In genomic region chr17:9576521-9577401, GRCh38 we compare ENCODE assay signal across 7 cellular contexts. TPM values are rescaled to one million over a fixed set of nuclear protein-coding genes. Genes with fewer than 3 reads are reported as not detected.
DNase-seq lines count a peak whose midpoint lies in the region; FAIRE-seq and TF ChIP-seq lines count a peak whose summit lies in the region.

TSS of gene CFAP52 (plus strand) at chr17:9576642. CDS start at chr17:9576696, 54 bp downstream.

- no peaks in the 10 kb centered on the region for H3K79me1 ChIP-seq in neuronal stem cell (ENCODE audit: low read depth, low read length)

- H2AFZ ChIP-seq in neuronal stem cell (ENCODE audit: low read length): peak within 1 kb of the TSS; percentile 87

- FAIRE-seq in frontal cortex (lab: Jason Lieb, UNC): no peak

- no peak within 1 kb of the TSS for H2AK5ac ChIP-seq in neuronal stem cell (ENCODE audit: low read depth, low read length)

- H3K14ac ChIP-seq in neuronal stem cell (ENCODE audit: low read length): peak within 1 kb of the TSS; percentile 10

- H2BK15ac ChIP-seq in neuronal stem cell (ENCODE audit: low read length): peak within 1 kb of the TSS; percentile 16

- peak within 1 kb of the TSS; percentile 79 for H3K4me2 ChIP-seq in neuronal stem cell (ENCODE audit: insufficient read depth, low read length, poor library complexity, severe bottlenecking)

- no peaks in the 10 kb centered on the region for H3K4me1 ChIP-seq in HUES64 (ENCODE audit: insufficient read depth, low read length)
- 0 out of 2 replicates have a peak, but pooled peaks cover 3% of the 10 kb centered on the region for H3K4me1 ChIP-seq in SJSA1 (replicated peaks)
- peaks cover 5% of the 10 kb centered on the region in 2 donors for H3K4me1 ChIP-seq in neuronal stem cell (ENCODE audit: control insufficient read depth in 2 of 2, insufficient read depth in 1 of 2, low read depth in 1 of 2, low read length in 2 of 2)
- H3K4me1 ChIP-seq in stomach smooth muscle (ENCODE audit: control insufficient read depth, insufficient read depth, low read length): peaks cover 16% of the 10 kb centered on the region

- H3K27ac ChIP-seq in HUES64 (ENCODE audit: low read depth, low read length) (no peak within 1 kb of the TSS), SJSA1 (no peak within 1 kb of the TSS), neuronal stem cell (replicated peaks; ENCODE audit: low read length) (no peak within 1 kb of the TSS), stomach smooth muscle (ENCODE audit: low read length) (peak within 1 kb of the TSS; percentile 19)

- peak within 1 kb of the TSS; percentile 68 for H3K9ac ChIP-seq in HUES64 (ENCODE audit: low read depth, low read length)
- H3K9ac ChIP-seq in neuronal stem cell (ENCODE audit: low read depth, low read length, poor library complexity): peak within 1 kb of the TSS; percentile 84
- peak within 1 kb of the TSS; percentile 87 to 91 for H3K9ac ChIP-seq in stomach smooth muscle (ENCODE audit: low read length in 2 of 2)

- peak; percentile 57 to 68 for DNase-seq in SJSA1 (ENCODE audit: low read depth in 1 of 2, low spot score in 2 of 2)
- DNase-seq in activated naive CD4-positive, alpha-beta T cell treated with Interleukin-2 at 50 U/mL for 16 hours: peak; percentile 81
- DNase-seq in frontal cortex (ENCODE audit: low spot score in 2 of 2): peak; percentile 60 to 74
- DNase-seq in neuronal stem cell (ENCODE audit: low spot score): peak; percentile 75

- no peaks in the 10 kb centered on the region for H3K27me3 ChIP-seq in HUES64 (ENCODE audit: insufficient read depth, low read length)
- no peaks in the 10 kb centered on the region for H3K27me3 ChIP-seq in SJSA1 (replicated peaks)
- peaks cover 0 to 6% (median 0%) of the 10 kb centered on the region in 3 experiments for H3K27me3 ChIP-seq in neuronal stem cell (ENCODE audit: control insufficient read depth in 3 of 3, insufficient read depth in 3 of 3, low read depth in 1 of 3, low read length in 3 of 3)
- H3K27me3 ChIP-seq in stomach smooth muscle (ENCODE audit: control insufficient read depth in 1 of 2, insufficient read depth in 2 of 2, low read length in 2 of 2): no peaks in the 10 kb centered on the region

- H2BK5ac ChIP-seq in neuronal stem cell (ENCODE audit: low read length): no peak within 1 kb of the TSS

- H2BK120ac ChIP-seq in neuronal stem cell (ENCODE audit: low read depth, low read length): no peak within 1 kb of the TSS

- no peaks in the 10 kb centered on the region for H3K36me3 ChIP-seq in HUES64 (ENCODE audit: insufficient read depth, low read length)
- H3K36me3 ChIP-seq in SJSA1: no peaks in the 10 kb centered on the region
- H3K36me3 ChIP-seq in neuronal stem cell (replicated peaks in 1 of 2; ENCODE audit: control insufficient read depth in 2 of 2, insufficient read depth in 2 of 2, low read length in 2 of 2): no peaks in the 10 kb centered on the region
- H3K36me3 ChIP-seq in stomach smooth muscle (ENCODE audit: control insufficient read depth in 2 of 2, insufficient read depth in 2 of 2, low read length in 2 of 2): no peaks in the 10 kb centered on the region

- no peak within 1 kb of the TSS for H3K4ac ChIP-seq in neuronal stem cell (ENCODE audit: low read length)

- H3K18ac ChIP-seq in neuronal stem cell (ENCODE audit: low read length): peak within 1 kb of the TSS; percentile 24

- H3K4me3 ChIP-seq in GM12875 (ENCODE audit: low read depth, low read length) (peak within 1 kb of the TSS; percentile 88), HUES64 (ENCODE audit: low read length) (peak within 1 kb of the TSS; percentile 97), SJSA1 (peak within 1 kb of the TSS; percentile 70), neuronal stem cell (ENCODE audit: low read length in 2 of 2) (peak within 1 kb of the TSS; percentile 71 to 95), stomach smooth muscle (ENCODE audit: low read length in 2 of 2) (peak within 1 kb of the TSS; percentile 88 to 94)

- WGBS in HUES64: 2% methylated on average over 40 of the region's 40 CpGs
- no CpG with 5 or more reads among the region's 40 CpGs for WGBS in neuronal stem cell (ENCODE audit: extremely low coverage in 2 of 2, insufficient read length in 2 of 2, insufficient replicate concordance in 1 of 2), 2 donors

- H4K8ac ChIP-seq in neuronal stem cell (ENCODE audit: low read depth, low read length): no peak within 1 kb of the TSS

- H4K91ac ChIP-seq in neuronal stem cell (ENCODE audit: low read depth, low read length, poor library complexity): no peak within 1 kb of the TSS

- peak within 1 kb of the TSS; percentile 35 for H3K23ac ChIP-seq in neuronal stem cell (ENCODE audit: low read depth, low read length, poor library complexity)

- H3K9me3 ChIP-seq in HUES64 (ENCODE audit: insufficient read depth, low read depth, low read length) (no peaks in the 10 kb centered on the region), SJSA1 (replicated peaks) (no peaks in the 10 kb centered on the region), neuronal stem cell (replicated peaks in 1 of 2; ENCODE audit: control insufficient read depth in 2 of 2, insufficient read depth in 1 of 2, low read depth in 1 of 2, low read length in 2 of 2) (no peaks in the 10 kb centered on the region), stomach smooth muscle (ENCODE audit: control insufficient read depth in 2 of 2, low read length in 2 of 2) (no peaks in the 10 kb centered on the region)

- peak; percentile 64 for TF ChIP-seq CTCF in GM12875 (IDR thresholded peaks at IDR 0.05; ENCODE audit: borderline replicate concordance, insufficient read depth, low read depth, low read length)

- H2BK12ac ChIP-seq in neuronal stem cell (ENCODE audit: low read length): no peak within 1 kb of the TSS

RNA-seq across cellular contexts. Expression of gene CFAP52, which starts in this region (rescaled TPM):
- not detected for polyA plus RNA-seq in HUES64 (2013, experiment 1 of 2)
- not detected for polyA plus RNA-seq in HUES64 (2013, experiment 2 of 2)
- not detected in 2 replicates for total RNA-seq in SJSA1 (2014; rRNA removed; shearing (Covaris generic))
- 0.41 TPM for total RNA-seq in frontal cortex
- not detected for polyA plus RNA-seq in neuronal stem cell (2013, experiment 1 of 2)
- not detected for polyA plus RNA-seq in neuronal stem cell (2013, experiment 2 of 2)

Comparison
In these comparisons a context has a peak if more than half of its experiments do, and no peak if none do; other contexts are left out.
1. Peak in DNase-seq and H3K4me3 ChIP-seq in SJSA1; RNA of the gene not detected or under 1 TPM.
2. Peak in DNase-seq in frontal cortex; RNA of the gene not detected or under 1 TPM.